In the genomic region with DNA sequence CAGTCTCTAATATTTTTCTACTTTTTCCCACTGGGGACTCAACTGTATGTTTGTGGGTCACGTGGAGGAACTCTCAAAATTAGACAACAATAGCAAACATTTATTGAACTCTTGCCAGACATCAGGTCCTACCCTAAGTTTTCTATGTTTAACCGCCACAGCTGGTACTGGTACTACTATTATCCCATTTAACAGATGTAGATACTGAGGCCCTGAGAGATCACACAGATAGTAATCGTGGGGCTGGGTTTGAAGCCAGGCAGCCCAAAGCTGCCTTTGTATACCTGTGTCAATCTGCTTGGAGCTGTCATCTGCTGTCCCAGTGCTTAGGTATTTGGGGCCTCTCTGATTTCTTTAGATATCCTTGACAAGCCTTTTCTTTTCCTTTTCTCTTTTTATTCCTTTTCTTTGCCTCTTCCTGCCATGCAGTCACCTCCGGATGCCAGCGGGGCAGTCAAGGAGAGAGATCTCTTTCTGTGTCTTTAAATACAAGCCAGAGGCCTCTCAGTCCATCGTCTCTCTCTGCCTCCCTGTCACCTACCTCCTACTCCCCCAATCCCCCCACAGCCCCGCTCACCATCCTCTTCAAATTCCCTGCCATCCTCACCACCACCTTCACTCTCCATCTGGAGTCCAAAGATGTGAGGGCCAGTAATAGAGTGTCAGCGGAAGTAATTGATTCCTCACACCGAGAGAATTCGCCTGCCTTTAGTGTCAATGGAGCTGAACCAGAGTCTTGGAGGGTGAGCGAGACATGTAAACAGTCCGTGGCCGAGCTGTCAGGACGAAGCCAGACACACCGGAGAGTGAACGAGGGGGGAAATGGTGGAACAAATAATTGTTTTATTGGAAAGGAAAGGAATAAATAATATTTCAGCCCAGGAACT, we compare ENCODE assay signal across 10 cellular contexts. TPM values are rescaled to one million over a fixed set of nuclear protein-coding genes. Genes with fewer than 3 reads are reported as not detected.
DNase-seq lines count a peak whose midpoint lies in the region; ATAC-seq and TF ChIP-seq lines count a peak whose summit lies in the region.
"Had no signal": no experiment of that assay in that cellular context is flagged by ENCODE, and none has a peak within 500 bp of the region (broad histone marks: within the 10 kb centered on the region; RNA-seq: fewer than 3 reads in every experiment).

No MANE protein-coding gene starts in this region.

- no peak for DNase-seq in T-helper 1 cell
- DNase-seq in activated CD8-positive, alpha-beta T cell treated with anti-CD3 and anti-CD28 coated beads, Interleukin-2, amount 10 ng/mL, durations not matched to agents 7 days and 5 days: no peak
- peak; percentile 66 for DNase-seq in left kidney (ENCODE audit: low read depth, low spot score)
- no peak for DNase-seq in spleen
- DNase-seq: NCI-H524 treated with DMSO at 0.1 percent for 48 hours had no signal

- peaks cover 28% of the 10 kb centered on the region for H3K4me1 Mint-ChIP-seq in T-helper 1 cell treated with Interleukin-12 subunit alpha and Interleukin-12 subunit beta and Interleukin-4 antibody, amounts not matched to agents 30 μg/mL and 1 μg/mL, for 36 hours (ENCODE audit: low read depth)
- H3K4me1 Mint-ChIP-seq in activated CD8-positive, alpha-beta T cell treated with anti-CD3 and anti-CD28 coated beads, Interleukin-2, amount 10 ng/mL, durations not matched to agents 7 days and 5 days (ENCODE audit: low read depth): peaks cover 24% of the 10 kb centered on the region

- CTCF ChIA-PET in activated CD8-positive, alpha-beta T cell treated with anti-CD3 and anti-CD28 coated beads, Interleukin-2, amount 10 ng/mL, durations not matched to agents 7 days and 5 days (lab: Charles Lee): interaction anchor here (1.9 kb wide), 1 partner anchor 30 kb away, joined by 6 read pairs; no protein-coding TSS in a partner anchor

- H3K4me3 ChIP-seq in spleen: no peak overlapping the region
- H3K4me3 ChIP-seq: HAP-1 had no signal

- H3K9me3 Mint-ChIP-seq in T-helper 1 cell treated with Interleukin-12 subunit alpha and Interleukin-12 subunit beta and Interleukin-4 antibody, amounts not matched to agents 30 μg/mL and 1 μg/mL, for 36 hours: no peaks in the 10 kb centered on the region
- H3K9me3 Mint-ChIP-seq in activated CD8-positive, alpha-beta T cell treated with anti-CD3 and anti-CD28 coated beads, Interleukin-2, amount 10 ng/mL, durations not matched to agents 7 days and 5 days (ENCODE audit: insufficient read depth): no peaks in the 10 kb centered on the region

- TF ChIP-seq POLR2A in spleen (IDR thresholded peaks at IDR 0.05): no peak

- H3K36me3 Mint-ChIP-seq in T-helper 1 cell treated with Interleukin-12 subunit alpha and Interleukin-12 subunit beta and Interleukin-4 antibody, amounts not matched to agents 30 μg/mL and 1 μg/mL, for 36 hours (ENCODE audit: low read depth): no peaks in the 10 kb centered on the region
- H3K36me3 Mint-ChIP-seq in activated CD8-positive, alpha-beta T cell treated with anti-CD3 and anti-CD28 coated beads, Interleukin-2, amount 10 ng/mL, durations not matched to agents 7 days and 5 days (ENCODE audit: low read depth): no peaks in the 10 kb centered on the region

- ATAC-seq in activated CD8-positive, alpha-beta T cell treated with anti-CD3 and anti-CD28 coated beads, Interleukin-2, amount 10 ng/mL, durations not matched to agents 7 days and 5 days: no peak
- ATAC-seq in GM18868 (IDR thresholded peaks at IDR 0.05; ENCODE audit: unreplicated experiment): no peak
- ATAC-seq in HG03135 (IDR thresholded peaks at IDR 0.05; ENCODE audit: unreplicated experiment): no peak
- ATAC-seq in GM19463 (IDR thresholded peaks at IDR 0.05; ENCODE audit: unreplicated experiment): no peak

- peaks cover 12 to 63% (median 37%) of the 10 kb centered on the region in 6 donors for H3K4me1 ChIP-seq in spleen
- H3K4me1 ChIP-seq: HAP-1 had no signal

- H3K27me3 Mint-ChIP-seq in T-helper 1 cell treated with Interleukin-12 subunit alpha and Interleukin-12 subunit beta and Interleukin-4 antibody, amounts not matched to agents 30 μg/mL and 1 μg/mL, for 36 hours (ENCODE audit: low read depth): no peaks in the 10 kb centered on the region
- no peaks in the 10 kb centered on the region for H3K27me3 Mint-ChIP-seq in activated CD8-positive, alpha-beta T cell treated with anti-CD3 and anti-CD28 coated beads, Interleukin-2, amount 10 ng/mL, durations not matched to agents 7 days and 5 days (ENCODE audit: low read depth)

- H3K27me3 ChIP-seq in spleen (replicated peaks in 1 of 7): no peaks in the 10 kb centered on the region

- intact Hi-C loops in spleen (cut with DNase I; ENCODE audit: low total_unique reads): no loop called here

- no peaks in the 10 kb centered on the region for H3K9me3 ChIP-seq in spleen
- H3K9me3 ChIP-seq: HAP-1 had no signal

- WGBS in spleen, 5 donors: 85 to 90% (median 90%) methylated on average over 16 of the region's 16 CpGs

- peak overlapping the region; percentile 38 for H3K4me3 Mint-ChIP-seq in T-helper 1 cell treated with Interleukin-12 subunit alpha and Interleukin-12 subunit beta and Interleukin-4 antibody, amounts not matched to agents 30 μg/mL and 1 μg/mL, for 36 hours
- no peak overlapping the region for H3K4me3 Mint-ChIP-seq in activated CD8-positive, alpha-beta T cell treated with anti-CD3 and anti-CD28 coated beads, Interleukin-2, amount 10 ng/mL, durations not matched to agents 7 days and 5 days

- H3K27ac Mint-ChIP-seq in T-helper 1 cell treated with Interleukin-12 subunit alpha and Interleukin-12 subunit beta and Interleukin-4 antibody, amounts not matched to agents 30 μg/mL and 1 μg/mL, for 36 hours: peak overlapping the region; percentile 91
- peak overlapping the region; percentile 28 for H3K27ac Mint-ChIP-seq in activated CD8-positive, alpha-beta T cell treated with anti-CD3 and anti-CD28 coated beads, Interleukin-2, amount 10 ng/mL, durations not matched to agents 7 days and 5 days

- POLR2A ChIA-PET in activated CD8-positive, alpha-beta T cell treated with anti-CD3 and anti-CD28 coated beads, Interleukin-2, amount 10 ng/mL, durations not matched to agents 7 days and 5 days (lab: Charles Lee): no interaction called here

- no peak for TF ChIP-seq CTCF in spleen (IDR thresholded peaks at IDR 0.05 in 8 of 11, conservative IDR thresholded peaks at IDR 0.05 in 3 of 11)

- H3K27ac ChIP-seq in spleen: peak overlapping the region; percentile 64 to 89 (median 78)

- H3K36me3 ChIP-seq in spleen: no peaks in the 10 kb centered on the region
- H3K36me3 ChIP-seq: HAP-1 had no signal

RNA-seq across cellular contexts. Expression of gene NRP2, which starts 23.5 kb away (rescaled TPM):
- 1 to 10 TPM; 4.0 to 4.2 TPM for total RNA-seq in activated CD8-positive, alpha-beta T cell treated with anti-CD3 and anti-CD28 coated beads, Interleukin-2, amount 10 ng/mL, durations not matched to agents 7 days and 5 days
- total RNA-seq in spleen: 10 to 100 TPM; 18.7 to 49.9 (median 33.2) TPM
- 1 to 10 TPM; 3.1 to 5.7 (median 3.4) TPM for polyA plus RNA-seq in spleen
